8 cellular contexts compared by ENCODE assay signal in the genomic region with DNA sequence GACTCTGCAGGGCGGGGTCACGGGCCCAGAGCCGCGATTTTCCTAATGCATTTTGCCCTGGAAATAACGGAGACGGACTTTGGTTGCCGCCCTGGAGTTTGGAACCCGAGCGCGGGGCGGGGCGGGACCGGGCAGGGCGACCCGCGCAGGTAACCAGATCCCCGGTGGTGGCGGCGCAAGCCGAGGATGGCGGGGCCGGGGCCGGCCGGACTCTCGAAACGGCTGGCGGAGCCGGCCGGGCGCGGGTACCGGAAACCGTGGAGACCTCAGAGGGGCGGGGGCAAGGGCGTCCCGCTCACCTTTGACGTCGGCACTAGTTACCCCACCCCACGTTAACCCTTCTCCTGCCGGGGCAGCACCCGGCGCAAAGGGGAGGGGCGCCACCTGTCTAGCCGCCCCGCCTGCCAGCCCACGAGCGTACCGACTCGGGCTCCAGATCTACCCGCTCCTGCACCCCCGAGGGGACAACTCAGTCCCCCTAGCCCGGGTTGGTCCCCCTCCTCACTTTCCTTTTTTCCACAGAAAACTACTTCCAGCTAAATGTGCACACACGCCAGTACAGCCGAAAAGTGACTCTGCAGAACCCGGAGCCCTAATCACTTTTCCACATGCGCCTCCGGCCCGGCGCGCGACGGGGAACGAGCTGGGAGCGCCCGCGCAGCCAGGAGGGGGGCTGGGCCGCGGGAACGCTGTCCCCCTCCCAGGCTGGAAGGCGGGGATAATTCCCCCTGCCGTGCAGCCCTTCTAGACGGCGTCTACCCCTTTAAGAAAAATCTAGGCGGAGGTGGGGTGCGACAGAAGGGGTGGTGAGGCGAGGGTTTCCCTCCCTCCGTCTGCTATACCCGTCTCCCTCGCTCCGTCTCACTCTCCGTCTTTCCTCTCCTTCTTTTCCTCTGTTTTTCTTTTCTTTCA. TPM values are rescaled to one million over a fixed set of nuclear protein-coding genes. Genes with fewer than 3 reads are reported as not detected.
DNase-seq lines count a peak whose midpoint lies in the region; ATAC-seq and TF ChIP-seq lines count a peak whose summit lies in the region.

No MANE protein-coding gene starts in this region.

- peak overlapping the region in 1 of 5 donors; percentile 26 for H3K27ac ChIP-seq in stomach

- no peaks in the 10 kb centered on the region for H3K9me3 Mint-ChIP-seq in MCF 10A (ENCODE audit: unreplicated experiment)

- peak; percentile 73 for DNase-seq in ELF-1 (ENCODE audit: low read depth, low spot score)
- peak; percentile 15 for DNase-seq in NCI-H2196 (lab: John Stamatoyannopoulos, UW; ENCODE audit: unreplicated experiment)
- peak; percentile 81 for DNase-seq in MCF 10A (ENCODE audit: unreplicated experiment)
- peak; percentile 31 to 51 for DNase-seq in left colon
- peak; percentile 31 for DNase-seq in stomach
- DNase-seq in stimulated activated naive CD4-positive, alpha-beta T cell (lab: John Stamatoyannopoulos, UW), result no peak
- DNase-seq in NCI-H187 (lab: John Stamatoyannopoulos, UW), result no peak

- peaks cover 11% of the 10 kb centered on the region for H3K27me3 Mint-ChIP-seq in MCF 10A (ENCODE audit: insufficient read depth, unreplicated experiment)

- intact Hi-C loops in MCF 10A (cut with micrococcal nuclease), result loop anchor here (2.0 to 5.0 kb wide), 3 partner anchors 263 to 533 kb away; no protein-coding TSS in a partner anchor
- intact Hi-C loops in left colon (cut with DNase I, micrococcal nuclease), result loop anchor here in 1 of 2 donors (10.0 kb wide), 1 partner anchor 590 kb away; no protein-coding TSS in a partner anchor
- intact Hi-C loops in stomach (cut with DNase I; ENCODE audit: low total_unique reads), result no loop called here

- CTCF ChIA-PET in MCF 10A (lab: Yijun Ruan, JAX), result interaction anchor here (0.5 to 1.6 kb wide), 3 partner anchors 221 to 302 kb away, joined by 3 to 8 read pairs (median 3); no protein-coding TSS in a partner anchor

- 0 to 3% (median 1%) methylated on average over 52 to 81 of the region's 81 CpGs for WGBS in stomach, 5 donors

- POLR2A ChIA-PET in MCF 10A (lab: Yijun Ruan, JAX), result interaction anchor here (0.6 to 0.7 kb wide), 2 partner anchors 29 to 634 kb away, joined by 3 to 4 read pairs; no protein-coding TSS in a partner anchor

- peaks cover 0 to 14% (median 2%) of the 10 kb centered on the region in 4 donors for H3K9me3 ChIP-seq in stomach

- ATAC-seq in left colon, result peak; percentile 31
- ATAC-seq in HG02885 (IDR thresholded peaks at IDR 0.05; ENCODE audit: poor library complexity, unreplicated experiment), result no peak

- TF ChIP-seq CTCF in MCF 10A (IDR thresholded peaks at IDR 0.05; ENCODE audit: unreplicated experiment) (no peak), stomach (IDR thresholded peaks at IDR 0.05) (no peak)

- no TSS peak for BruUV-seq in MCF 10A (replicated peaks; lab: Mats Ljungman, UMichigan)

- H3K4me3 ChIP-seq in stomach, result peak overlapping the region; percentile 46 to 56 (median 51)

- H3K36me3 ChIP-seq in stomach, result no peaks in the 10 kb centered on the region

- H3K27ac Mint-ChIP-seq in MCF 10A (ENCODE audit: low read depth, unreplicated experiment), result peak overlapping the region; percentile 77

- peaks cover 36 to 78% (median 65%) of the 10 kb centered on the region in 3 donors for H3K27me3 ChIP-seq in stomach

- TF ChIP-seq POLR2A in stomach (IDR thresholded peaks at IDR 0.05), result no peak

- H3K4me1 ChIP-seq in stomach, result peaks cover 66 to 77% (median 73%) of the 10 kb centered on the region in 4 donors

- H3K4me3 Mint-ChIP-seq in MCF 10A (ENCODE audit: unreplicated experiment), result peak overlapping the region; percentile 95

- peaks cover 22% of the 10 kb centered on the region for H3K4me1 Mint-ChIP-seq in MCF 10A (ENCODE audit: insufficient read depth, unreplicated experiment)

- no peak for TF ChIP-seq EP300 in stomach (IDR thresholded peaks at IDR 0.05)

- no peaks in the 10 kb centered on the region for H3K36me3 Mint-ChIP-seq in MCF 10A (ENCODE audit: insufficient read depth, unreplicated experiment)

RNA-seq across cellular contexts. Expression of a gene that starts 2.7 kb away (rescaled TPM):
- total RNA-seq in MCF 10A (2022) (14.1 and 16.9 TPM in 2 replicates), left colon (1 to 10 TPM; 1.6 to 2.1 TPM), stomach (1 to 10 TPM in 2 of 5 donors, under 1 TPM in 1, not detected in 2; 0.45 to 2.4 (median 1.4) TPM)
- 1 to 10 TPM in 1 of 3 donors, under 1 TPM in 1, not detected in 1; 0.95 to 1.1 TPM for polyA plus RNA-seq in stomach

Comparison
In these comparisons a context has a peak if more than half of its experiments do, and no peak if none do; other contexts are left out.
1. DNase-seq: peak in ELF-1 (single experiment), NCI-H2196 (single experiment), MCF 10A (single experiment), left colon (2 of 2) and stomach (single experiment); none in stimulated activated naive CD4-positive, alpha-beta T cell (0 of 6) and NCI-H187 (0 of 2).